ENCODE assay signal across 9 cellular contexts in the genomic region with DNA sequence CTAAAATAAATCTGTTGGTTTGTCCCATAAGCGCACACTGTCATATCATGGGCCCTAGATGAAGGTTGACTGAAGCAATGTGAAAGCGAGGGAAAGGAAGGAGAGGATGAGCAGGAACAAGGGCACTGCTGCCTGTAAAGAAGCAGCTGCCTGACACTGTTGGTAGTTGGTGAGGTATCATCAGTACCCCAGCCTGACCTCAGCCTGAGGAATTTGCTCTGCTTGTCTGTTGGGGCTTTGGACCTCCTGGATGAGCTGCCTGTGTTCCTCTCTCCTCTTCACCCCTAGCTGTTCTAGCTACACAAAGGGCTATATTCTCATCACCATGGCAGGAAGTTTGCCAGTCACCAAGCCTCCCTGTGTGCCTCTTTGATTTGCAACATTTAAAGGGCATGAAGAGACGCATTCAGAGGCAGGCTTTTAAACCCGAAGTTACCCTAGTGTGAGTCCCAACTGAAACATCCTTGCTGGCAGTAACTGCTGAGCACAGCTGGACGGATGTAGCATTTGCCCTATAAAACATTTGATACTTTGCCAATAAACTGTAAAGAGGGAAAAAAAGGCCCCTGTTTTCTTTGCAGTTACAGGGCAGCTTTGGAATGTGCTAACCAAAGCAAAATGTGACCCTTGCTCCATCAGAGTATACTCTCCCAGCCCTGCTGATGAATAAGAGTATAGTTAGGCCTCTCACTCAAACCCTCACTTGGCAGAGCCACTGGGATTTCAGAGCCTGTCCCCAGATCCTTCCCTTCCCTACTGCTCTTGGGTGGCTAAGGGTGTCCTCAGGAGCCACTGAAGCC. TPM values are rescaled to one million over a fixed set of nuclear protein-coding genes. Genes with fewer than 3 reads are reported as not detected.
DNase-seq lines count a peak whose midpoint lies in the region; ATAC-seq, FAIRE-seq and TF ChIP-seq lines count a peak whose summit lies in the region.
"Had no signal": no experiment of that assay in that cellular context is flagged by ENCODE, and none has a peak within 500 bp of the region (broad histone marks: within the 10 kb centered on the region; RNA-seq: fewer than 3 reads in every experiment).

No MANE protein-coding gene starts in this region.

- peak overlapping the region; percentile 90 for H3K27ac ChIP-seq in layer of hippocampus (ENCODE audit: low read depth, low read length)
- H3K27ac ChIP-seq in spleen: peak overlapping the region in 7 of 8 donors; percentile 9 to 73 (median 57)

- peaks cover 6 to 41% (median 16%) of the 10 kb centered on the region in 6 donors for H3K4me1 ChIP-seq in spleen

- no peak for FAIRE-seq in H54 (lab: Jason Lieb, UNC)

- CTCF ChIA-PET in activated CD4-positive, alpha-beta memory T cell treated with anti-CD3 and anti-CD28 coated beads for 36 hours (lab: Charles Lee): no interaction called here

- intact Hi-C loops in spleen (cut with DNase I; ENCODE audit: low total_unique reads): loop anchor here (10.0 kb wide), 1 partner anchor 379 kb away; no protein-coding TSS in a partner anchor
- intact Hi-C loops in activated CD4-positive, alpha-beta memory T cell treated with anti-CD3 and anti-CD28 coated beads for 36 hours (cut with micrococcal nuclease): no loop called here

- H3K9me3 ChIP-seq in spleen: no peaks in the 10 kb centered on the region

- H3K9me3 Mint-ChIP-seq in brain: no peaks in the 10 kb centered on the region
- no peaks in the 10 kb centered on the region for H3K9me3 Mint-ChIP-seq in activated CD4-positive, alpha-beta memory T cell treated with anti-CD3 and anti-CD28 coated beads for 36 hours

- peak overlapping the region in 1 of 5 experiments; percentile 62 for H3K4me3 Mint-ChIP-seq in brain
- no peak overlapping the region for H3K4me3 Mint-ChIP-seq in activated CD4-positive, alpha-beta memory T cell treated with anti-CD3 and anti-CD28 coated beads for 36 hours
- H3K4me3 Mint-ChIP-seq: activated CD8-positive, alpha-beta memory T cell treated with anti-CD3 and anti-CD28 coated beads, Interleukin-2, amount 10 ng/mL, durations not matched to agents 7 days and 5 days had no signal

- POLR2A ChIA-PET in activated CD4-positive, alpha-beta memory T cell treated with anti-CD3 and anti-CD28 coated beads for 36 hours (lab: Charles Lee): no interaction called here

- no peaks in the 10 kb centered on the region for H3K36me3 Mint-ChIP-seq in brain
- no peaks in the 10 kb centered on the region for H3K36me3 Mint-ChIP-seq in activated CD4-positive, alpha-beta memory T cell treated with anti-CD3 and anti-CD28 coated beads for 36 hours
- H3K36me3 Mint-ChIP-seq: activated CD8-positive, alpha-beta memory T cell treated with anti-CD3 and anti-CD28 coated beads, Interleukin-2, amount 10 ng/mL, durations not matched to agents 7 days and 5 days had no signal

- peak overlapping the region in 4 of 5 experiments; percentile 7 to 94 (median 74) for H3K27ac Mint-ChIP-seq in brain
- H3K27ac Mint-ChIP-seq in activated CD4-positive, alpha-beta memory T cell treated with anti-CD3 and anti-CD28 coated beads for 36 hours: no peak overlapping the region
- H3K27ac Mint-ChIP-seq: activated CD8-positive, alpha-beta memory T cell treated with anti-CD3 and anti-CD28 coated beads, Interleukin-2, amount 10 ng/mL, durations not matched to agents 7 days and 5 days had no signal

- peaks cover 40% of the 10 kb centered on the region for H3K27me3 Mint-ChIP-seq in brain
- H3K27me3 Mint-ChIP-seq in activated CD4-positive, alpha-beta memory T cell treated with anti-CD3 and anti-CD28 coated beads for 36 hours: peaks cover 5% of the 10 kb centered on the region
- H3K27me3 Mint-ChIP-seq: activated CD8-positive, alpha-beta memory T cell treated with anti-CD3 and anti-CD28 coated beads, Interleukin-2, amount 10 ng/mL, durations not matched to agents 7 days and 5 days had no signal

- peak; percentile 19 for DNase-seq in H54 (ENCODE audit: insufficient read length, low spot score)
- DNase-seq in spleen: no peak
- DNase-seq in D341Med (ENCODE audit: low spot score): no peak
- DNase-seq in activated CD4-positive, alpha-beta memory T cell treated with anti-CD3 and anti-CD28 coated beads for 36 hours: no peak
- DNase-seq: activated CD8-positive, alpha-beta memory T cell treated with anti-CD3 and anti-CD28 coated beads, Interleukin-2, amount 10 ng/mL, durations not matched to agents 7 days and 5 days had no signal

- H3K36me3 ChIP-seq in spleen: no peaks in the 10 kb centered on the region

- 48 to 76% (median 69%) methylated on average over 5 of the region's 5 CpGs for WGBS in spleen, 5 donors

- no peak overlapping the region for H3K4me3 ChIP-seq in spleen

- H3K4me1 Mint-ChIP-seq in brain: peaks cover 65% of the 10 kb centered on the region
- H3K4me1 Mint-ChIP-seq in activated CD4-positive, alpha-beta memory T cell treated with anti-CD3 and anti-CD28 coated beads for 36 hours (ENCODE audit: low read depth): peaks cover 4% of the 10 kb centered on the region
- H3K4me1 Mint-ChIP-seq: activated CD8-positive, alpha-beta memory T cell treated with anti-CD3 and anti-CD28 coated beads, Interleukin-2, amount 10 ng/mL, durations not matched to agents 7 days and 5 days had no signal

- TF ChIP-seq POLR2A in H54 (IDR thresholded peaks at IDR 0.05; ENCODE audit: low read depth, low read length) (no peak), spleen (IDR thresholded peaks at IDR 0.05) (no peak)

- H3K27me3 ChIP-seq in layer of hippocampus (ENCODE audit: control insufficient read depth, insufficient read depth, low read length): no peaks in the 10 kb centered on the region
- H3K27me3 ChIP-seq in spleen (replicated peaks in 1 of 7): no peaks in the 10 kb centered on the region

- no peak for ATAC-seq in GM21423 (IDR thresholded peaks at IDR 0.05; ENCODE audit: unreplicated experiment)
- ATAC-seq in GM21619 (IDR thresholded peaks at IDR 0.05; ENCODE audit: unreplicated experiment): no peak
- ATAC-seq: activated CD8-positive, alpha-beta memory T cell treated with anti-CD3 and anti-CD28 coated beads, Interleukin-2, amount 10 ng/mL, durations not matched to agents 7 days and 5 days had no signal

- TF ChIP-seq CTCF in brain (conservative IDR thresholded peaks at IDR 0.05) (no peak), spleen (IDR thresholded peaks at IDR 0.05 in 8 of 11, conservative IDR thresholded peaks at IDR 0.05 in 3 of 11) (no peak)

RNA-seq across cellular contexts. Expression of a gene that starts 22.2 kb away (rescaled TPM):
- 7.4 TPM for polyA plus RNA-seq in brain (ENCODE audit: insufficient read depth, low read depth, low replicate concordance)
- 10 to 100 TPM in 6 of 7 donors, 1 to 10 TPM in 1; 8.3 to 34.9 (median 21.2) TPM for total RNA-seq in spleen
- polyA plus RNA-seq in spleen: 1 to 10 TPM; 2.2 to 3.0 (median 2.4) TPM
- 1 to 10 TPM; 1.8 to 1.9 TPM for total RNA-seq in activated CD4-positive, alpha-beta memory T cell treated with anti-CD3 and anti-CD28 coated beads for 36 hours
